Comparison of ENCODE assay signal across 17 cellular contexts in genomic region chr3:81173514-81173913, GRCh38.
DNase-seq lines count a peak whose midpoint lies in the region; ATAC-seq and TF ChIP-seq lines count a peak whose summit lies in the region.
"Had no signal": no experiment of that assay in that cellular context is flagged by ENCODE, and none has a peak within 500 bp of the region (broad histone marks: within the 10 kb centered on the region; RNA-seq: fewer than 3 reads in every experiment).

No MANE protein-coding gene starts in this region.

- ATAC-seq in SK-N-SH treated with all-trans-retinoic acid at 6 μM for 48 hours = peak; percentile 61; the same call in 2 of the 3 replicates
- ATAC-seq: K562, left colon had no signal

- H3K4me3 Mint-ChIP-seq in HFFc6 (no peak overlapping the region), Calu3 (ENCODE audit: low read depth, unreplicated experiment) (no peak overlapping the region)
- no peak overlapping the region for H3K4me3 Mint-ChIP-seq in activated naive CD4-positive, alpha-beta T cell treated with anti-CD3 and anti-CD28 coated beads, Interleukin-2, amount 10 ng/mL, durations not matched to agents 7 days and 5 days

- intact Hi-C loops in Calu3 (cut with micrococcal nuclease; ENCODE audit: unreplicated experiment) = no loop called here

- no peaks in the 10 kb centered on the region for H3K9me2 ChIP-seq in DOHH2 (replicated peaks; ENCODE audit: control insufficient read depth, low read length)

- H4K20me1 ChIP-seq in DOHH2 (ENCODE audit: control insufficient read depth, insufficient read depth, low read depth, low read length) = no peaks in the 10 kb centered on the region

- TF ChIP-seq CTCF in DOHH2 (IDR thresholded peaks at IDR 0.05; ENCODE audit: low read depth, low read length, poor library complexity, severe bottlenecking) (peak; percentile 46), HFFc6 (IDR thresholded peaks at IDR 0.05) (peak; percentile 24; the same call in 1 of the 2 replicates), Calu3 (IDR thresholded peaks at IDR 0.05; ENCODE audit: unreplicated experiment) (no peak)

- H3K36me3 Mint-ChIP-seq in HFFc6 (ENCODE audit: low read depth) (no peaks in the 10 kb centered on the region), Calu3 (ENCODE audit: insufficient read depth, unreplicated experiment) (no peaks in the 10 kb centered on the region)
- no peaks in the 10 kb centered on the region for H3K36me3 Mint-ChIP-seq in activated naive CD4-positive, alpha-beta T cell treated with anti-CD3 and anti-CD28 coated beads, Interleukin-2, amount 10 ng/mL, durations not matched to agents 7 days and 5 days

- no peak overlapping the region for H3K27ac ChIP-seq in DOHH2 (ENCODE audit: low read depth, low read length)
- H3K27ac ChIP-seq: esophagus squamous epithelium had no signal

- H3K4me2 ChIP-seq in DOHH2 (ENCODE audit: low read length) = no peak overlapping the region

- no TSS peak for BruUV-seq in Calu3 (replicated peaks; lab: Mats Ljungman, UMichigan)

- no peaks in the 10 kb centered on the region for H3K79me2 ChIP-seq in DOHH2 (ENCODE audit: control insufficient read depth, low read length)

- CTCF ChIA-PET in Calu3 (lab: Charles Lee) = interaction anchor here (0.6 kb wide), 1 partner anchor 336 kb away, joined by 3 read pairs; no protein-coding TSS in a partner anchor
- CTCF ChIA-PET in activated naive CD4-positive, alpha-beta T cell treated with anti-CD3 and anti-CD28 coated beads, Interleukin-2, amount 10 ng/mL, durations not matched to agents 7 days and 5 days (lab: Charles Lee) = no interaction called here

- H3K27ac Mint-ChIP-seq in HFFc6 (no peak overlapping the region), Calu3 (ENCODE audit: unreplicated experiment) (no peak overlapping the region)
- no peak overlapping the region for H3K27ac Mint-ChIP-seq in activated naive CD4-positive, alpha-beta T cell treated with anti-CD3 and anti-CD28 coated beads, Interleukin-2, amount 10 ng/mL, durations not matched to agents 7 days and 5 days

- no peaks in the 10 kb centered on the region for H3F3A ChIP-seq in DOHH2 (ENCODE audit: control insufficient read depth, insufficient read depth)

- H3K4me1 Mint-ChIP-seq in HFFc6 (ENCODE audit: low read depth) = no peaks in the 10 kb centered on the region
- H3K4me1 Mint-ChIP-seq in Calu3 (ENCODE audit: low read depth, unreplicated experiment) = no peaks in the 10 kb centered on the region
- H3K4me1 Mint-ChIP-seq in activated naive CD4-positive, alpha-beta T cell treated with anti-CD3 and anti-CD28 coated beads, Interleukin-2, amount 10 ng/mL, durations not matched to agents 7 days and 5 days = no peaks in the 10 kb centered on the region

- H3K27me3 Mint-ChIP-seq in HFFc6 (ENCODE audit: insufficient read depth) (no peaks in the 10 kb centered on the region), Calu3 (ENCODE audit: unreplicated experiment) (no peaks in the 10 kb centered on the region)
- H3K27me3 Mint-ChIP-seq in activated naive CD4-positive, alpha-beta T cell treated with anti-CD3 and anti-CD28 coated beads, Interleukin-2, amount 10 ng/mL, durations not matched to agents 7 days and 5 days = no peaks in the 10 kb centered on the region

- H3K36me3 ChIP-seq in DOHH2 (ENCODE audit: control insufficient read depth, low read length) = no peaks in the 10 kb centered on the region
- H3K36me3 ChIP-seq: esophagus squamous epithelium had no signal

- no peak overlapping the region for H3K4me3 ChIP-seq in DOHH2 (ENCODE audit: low read length)
- H3K4me3 ChIP-seq: esophagus squamous epithelium, K562 had no signal

- no peaks in the 10 kb centered on the region for H3K27me3 ChIP-seq in DOHH2 (ENCODE audit: control insufficient read depth, low read length)
- H3K27me3 ChIP-seq: esophagus squamous epithelium had no signal

- DNase-seq in HFFc6 (no peak), islet precursor cell (peak; percentile 52), Calu3 (no peak), AG08396 (ENCODE audit: low spot score) (no peak)
- DNase-seq in NK-92 treated with Interleukin-12 subunit alpha and Interleukin-12 subunit beta, amount 100 ng/mL, for 24 hours (lab: John Stamatoyannopoulos, UW) = no peak
- DNase-seq in activated naive CD4-positive, alpha-beta T cell treated with anti-CD3 and anti-CD28 coated beads, Interleukin-2, amount 10 ng/mL, durations not matched to agents 7 days and 5 days = no peak
- DNase-seq: activated CD8-positive, alpha-beta memory T cell treated with anti-CD3 and anti-CD28 coated beads, Interleukin-2, amount 50 U/mL, for 4 hours; anterior cingulate cortex; esophagus squamous epithelium; left colon; NCI-H526 treated with DMSO at 0.1 percent for 48 hours; occipital lobe; stimulated activated CD4-positive, alpha-beta T cell treated with anti-CD3 and anti-CD28 coated beads, Interleukin-4, amount 100 ng/mL, for 24 hours; T1000 had no signal

- no peaks in the 10 kb centered on the region for H3K9me3 ChIP-seq in DOHH2 (ENCODE audit: control insufficient read depth, insufficient read depth, low read length)
- H3K9me3 ChIP-seq: esophagus squamous epithelium had no signal

- no peaks in the 10 kb centered on the region for H3K4me1 ChIP-seq in DOHH2 (ENCODE audit: control insufficient read depth, low read length)
- H3K4me1 ChIP-seq: esophagus squamous epithelium had no signal

- H3K9me3 Mint-ChIP-seq in HFFc6 (peaks cover 6% of the 10 kb centered on the region), Calu3 (ENCODE audit: low read depth, unreplicated experiment) (peaks cover 4% of the 10 kb centered on the region)
- H3K9me3 Mint-ChIP-seq in activated naive CD4-positive, alpha-beta T cell treated with anti-CD3 and anti-CD28 coated beads, Interleukin-2, amount 10 ng/mL, durations not matched to agents 7 days and 5 days = peaks cover 10% of the 10 kb centered on the region

TF ChIP-seq in SK-N-SH treated with all-trans-retinoic acid at 6 μM for 48 hours, 23 proteins besides CTCF, POLR2A, EP300 and RAD21:
- TF ChIP-seq ISL1 (CRISPR knock-in tag; IDR thresholded peaks at IDR 0.05) = no peak
- TF ChIP-seq SNAI2 (CRISPR knock-in tag; IDR thresholded peaks at IDR 0.05) = no peak
- TF ChIP-seq POU6F1 (CRISPR knock-in tag; IDR thresholded peaks at IDR 0.05; ENCODE audit: borderline replicate concordance, low read depth) = no peak
- no peak for TF ChIP-seq PPARA (CRISPR knock-in tag; IDR thresholded peaks at IDR 0.05; ENCODE audit: borderline replicate concordance)
- TF ChIP-seq ZC3H10 (CRISPR knock-in tag; IDR thresholded peaks at IDR 0.05) = no peak
- TF ChIP-seq CSDC2 (CRISPR knock-in tag; IDR thresholded peaks at IDR 0.05) = no peak
